8 cellular contexts compared by ENCODE assay signal in genomic region chr11:66745356-66746235, GRCh38. TPM values are rescaled to one million over a fixed set of nuclear protein-coding genes. Genes with fewer than 3 reads are reported as not detected.
DNase-seq lines count a peak whose midpoint lies in the region; ATAC-seq and TF ChIP-seq lines count a peak whose summit lies in the region.

No MANE protein-coding gene starts in this region.

- H3K27ac Mint-ChIP-seq in T-helper 17 cell (peak overlapping the region; percentile 60), chondrocyte (ENCODE audit: unreplicated experiment) (no peak overlapping the region)
- peak overlapping the region; percentile 59 to 84 for H3K27ac Mint-ChIP-seq in stimulated activated naive CD8-positive, alpha-beta T cell treated with anti-CD3 and anti-CD28 coated beads, Interleukin-15, amount 100 ng/mL, for 72 hours

- H3K4ac ChIP-seq in mesenchymal stem cell (ENCODE audit: low read depth in 1 of 2, low read length in 2 of 2) = no peak overlapping the region

- ATAC-seq in T-helper 17 cell (peak; percentile 37), HG03378 (IDR thresholded peaks at IDR 0.05; ENCODE audit: unreplicated experiment) (no peak)
- ATAC-seq in stimulated activated naive CD8-positive, alpha-beta T cell treated with anti-CD3 and anti-CD28 coated beads, Interleukin-15, amount 100 ng/mL, for 72 hours = peak; percentile 72

- H2AFZ ChIP-seq in mesenchymal stem cell (ENCODE audit: low read depth, low read length) = no peak overlapping the region

- peaks cover 9% of the 10 kb centered on the region for H3K79me1 ChIP-seq in mesenchymal stem cell (replicated peaks; ENCODE audit: low read length, poor library complexity, severe bottlenecking)

- H3K27me3 Mint-ChIP-seq in T-helper 17 cell (no peaks in the 10 kb centered on the region), chondrocyte (ENCODE audit: low read depth) (no peaks in the 10 kb centered on the region)
- no peaks in the 10 kb centered on the region for H3K27me3 Mint-ChIP-seq in stimulated activated naive CD8-positive, alpha-beta T cell treated with anti-CD3 and anti-CD28 coated beads, Interleukin-15, amount 100 ng/mL, for 72 hours

- H4K8ac ChIP-seq in mesenchymal stem cell (ENCODE audit: low read length) = no peak overlapping the region

- no peak overlapping the region for H3K23ac ChIP-seq in mesenchymal stem cell (ENCODE audit: low read length in 2 of 2)

- peaks cover 18% of the 10 kb centered on the region for H3K4me1 Mint-ChIP-seq in T-helper 17 cell
- peaks cover 27% of the 10 kb centered on the region for H3K4me1 Mint-ChIP-seq in chondrocyte (ENCODE audit: low read depth)
- peaks cover 24% of the 10 kb centered on the region for H3K4me1 Mint-ChIP-seq in stimulated activated naive CD8-positive, alpha-beta T cell treated with anti-CD3 and anti-CD28 coated beads, Interleukin-15, amount 100 ng/mL, for 72 hours

- H3K36me3 Mint-ChIP-seq in T-helper 17 cell (ENCODE audit: low read depth) = peaks cover 2% of the 10 kb centered on the region
- no peaks in the 10 kb centered on the region for H3K36me3 Mint-ChIP-seq in chondrocyte (ENCODE audit: low read depth)

- H3K4me1 ChIP-seq in mesenchymal stem cell (ENCODE audit: control insufficient read depth, insufficient read depth, low read depth, low read length) = peaks cover 21% of the 10 kb centered on the region

- H2BK5ac ChIP-seq in mesenchymal stem cell (ENCODE audit: low read depth, low read length, poor library complexity, severe bottlenecking) = no peak overlapping the region

- TF ChIP-seq POLR2A in GM19193 (IDR thresholded peaks at IDR 0.05; ENCODE audit: extremely low read depth, insufficient read depth, insufficient read length) = peak; percentile 22

- peak overlapping the region; percentile 10 for H2AK5ac ChIP-seq in mesenchymal stem cell (ENCODE audit: low read length, severe bottlenecking)

- H3K9me3 Mint-ChIP-seq in chondrocyte (ENCODE audit: low read depth) = no peaks in the 10 kb centered on the region
- peaks cover 7 to 10% of the 10 kb centered on the region in 2 donors for H3K9me3 Mint-ChIP-seq in stimulated activated naive CD8-positive, alpha-beta T cell treated with anti-CD3 and anti-CD28 coated beads, Interleukin-15, amount 100 ng/mL, for 72 hours

- WGBS in mesenchymal stem cell = 50% methylated on average over 44 of the region's 45 CpGs

- H3K9me3 ChIP-seq in T-helper 17 cell (ENCODE audit: control insufficient read depth, low read length, poor library complexity, severe bottlenecking) (no peaks in the 10 kb centered on the region), mesenchymal stem cell (ENCODE audit: control insufficient read depth, low read length) (no peaks in the 10 kb centered on the region)

- H3K18ac ChIP-seq in mesenchymal stem cell (ENCODE audit: low read depth in 1 of 2, low read length in 2 of 2) = no peak overlapping the region

- H3K4me2 ChIP-seq in mesenchymal stem cell (ENCODE audit: low read length, poor library complexity, severe bottlenecking) = peak overlapping the region; percentile 87

- H2BK12ac ChIP-seq in mesenchymal stem cell (ENCODE audit: low read length in 2 of 2) = no peak overlapping the region

- no peak overlapping the region for H3K14ac ChIP-seq in mesenchymal stem cell (ENCODE audit: low read length in 2 of 2)

- H3K27me3 ChIP-seq in HL-60 (ENCODE audit: insufficient read depth, poor library complexity, severe bottlenecking) (peaks cover 4% of the 10 kb centered on the region), mesenchymal stem cell (ENCODE audit: control insufficient read depth in 1 of 2, insufficient read depth in 1 of 2, low read length in 2 of 2) (no peaks in the 10 kb centered on the region)

- H3K4me3 ChIP-seq in AG09309 (ENCODE audit: control insufficient read depth, low read depth, low read length) = peak overlapping the region; percentile 99
- peak overlapping the region; percentile 73 for H3K4me3 ChIP-seq in HL-60 (replicated peaks; ENCODE audit: insufficient read depth, low read length)
- H3K4me3 ChIP-seq in mesenchymal stem cell (ENCODE audit: insufficient read depth in 1 of 2, low read depth in 1 of 2, low read length in 2 of 2) = peak overlapping the region; percentile 82 to 95

- H3K4me3 Mint-ChIP-seq in T-helper 17 cell (peak overlapping the region; percentile 96), chondrocyte (ENCODE audit: unreplicated experiment) (peak overlapping the region; percentile 95)
- H3K4me3 Mint-ChIP-seq in stimulated activated naive CD8-positive, alpha-beta T cell treated with anti-CD3 and anti-CD28 coated beads, Interleukin-15, amount 100 ng/mL, for 72 hours = peak overlapping the region; percentile 96 to 98

- no peak for TF ChIP-seq CTCF in AG09309 (IDR thresholded peaks at IDR 0.05; ENCODE audit: control insufficient read depth, insufficient read depth, low read depth, low read length, missing control alignments)
- TF ChIP-seq CTCF in HL-60 (IDR thresholded peaks at IDR 0.05; ENCODE audit: insufficient read depth, low read length) = no peak
- TF ChIP-seq CTCF in chondrocyte (IDR thresholded peaks at IDR 0.05) = no peak

- no peak overlapping the region for H2BK120ac ChIP-seq in mesenchymal stem cell (ENCODE audit: low read depth, low read length)

- H2BK15ac ChIP-seq in mesenchymal stem cell (ENCODE audit: low read depth, poor library complexity, severe bottlenecking) = no peak overlapping the region

- no peak overlapping the region for H4K91ac ChIP-seq in mesenchymal stem cell (ENCODE audit: low read length)

- DNase-seq in AG09309 (ENCODE audit: low read depth) (no peak), HL-60 (ENCODE audit: low read depth in 1 of 2, low spot score in 1 of 2) (no peak), T-helper 17 cell (peak; percentile 12 to 31 (median 26)), chondrocyte (ENCODE audit: low spot score) (no peak), mesenchymal stem cell (peak; percentile 7)
- DNase-seq in stimulated activated naive CD8-positive, alpha-beta T cell treated with anti-CD3 and anti-CD28 coated beads, Interleukin-15, amount 100 ng/mL, for 72 hours = peak; percentile 34 to 49

- H3K27ac ChIP-seq in HL-60 (replicated peaks) = no peak overlapping the region
- no peak overlapping the region for H3K27ac ChIP-seq in mesenchymal stem cell (ENCODE audit: low read length, poor library complexity, severe bottlenecking)

- H3K36me3 ChIP-seq in mesenchymal stem cell (ENCODE audit: control insufficient read depth in 1 of 2, insufficient read depth in 2 of 2, low read depth in 1 of 2, low read length in 2 of 2) = no peaks in the 10 kb centered on the region

- peak overlapping the region; percentile 85 for H3K9ac ChIP-seq in mesenchymal stem cell (ENCODE audit: low read length)

RNA-seq across cellular contexts. Expression of gene SPTBN2, which starts 16.6 kb away (rescaled TPM):
- total RNA-seq in T-helper 17 cell (under 1 TPM in 1 of 2 donors, not detected in 1; 0.23 TPM), chondrocyte (13.2 to 18.6 TPM (median 15.7 TPM) in 3 replicates)
- 0.14 TPM for polyA plus RNA-seq in mesenchymal stem cell (2013, experiment 1 of 2)
- 0.10 TPM for polyA plus RNA-seq in mesenchymal stem cell (2013, experiment 2 of 2)

Comparison
In these comparisons a context has a peak if more than half of its experiments do, and no peak if none do; other contexts are left out.
1. DNase-seq: peak in T-helper 17 cell (3 of 3), mesenchymal stem cell (single experiment) and stimulated activated naive CD8-positive, alpha-beta T cell treated with anti-CD3 and anti-CD28 coated beads, Interleukin-15, amount 100 ng/mL, for 72 hours (2 of 2); none in AG09309 (single experiment), HL-60 (0 of 2) and chondrocyte (single experiment).
2. RNA of gene SPTBN2, which starts 16.6 kb away (total RNA-seq): 13.2 to 18.6 TPM in chondrocyte; 0.23 TPM in T-helper 17 cell; every median in the first group is over 10 times any median in the second.
3. Peak in every context shown above with its lines, with median percentiles within 50 percentile points of each other: H3K4me3 ChIP-seq and H3K4me3 Mint-ChIP-seq.